Comparison of ENCODE assay signal across 31 cellular contexts in genomic region chr12:33310471-33310870, GRCh38.
"Had no signal": no experiment of that assay in that cellular context is flagged by ENCODE, and none has a peak within 500 bp of the region (broad histone marks: within the 10 kb centered on the region; RNA-seq: fewer than 3 reads in every experiment).

No MANE protein-coding gene starts in this region.

- H3K4me3 ChIP-seq: body of pancreas, breast epithelium had no signal

- H3K36me3 ChIP-seq: brain microvascular endothelial cell, breast epithelium had no signal

- H3K4me1 ChIP-seq: body of pancreas, breast epithelium had no signal

- H3K9me3 ChIP-seq: body of pancreas, breast epithelium had no signal

- H3K27me3 ChIP-seq: body of pancreas, brain microvascular endothelial cell, breast epithelium had no signal

- H3K27ac ChIP-seq: body of pancreas, brain microvascular endothelial cell, breast epithelium, VCaP had no signal

- ATAC-seq: activated CD8-positive, alpha-beta T cell treated with anti-CD3 and anti-CD28 coated beads for 36 hours; activated naive CD8-positive, alpha-beta T cell treated with anti-CD3 and anti-CD28 coated beads, Interleukin-2, amount 50 U/mL, for 24 hours; activated T-cell treated with anti-CD3 and anti-CD28 coated beads, Interleukin-2, amount 50 U/mL, for 4 hours; activated T-cell treated with anti-CD3 and anti-CD28 coated beads, Interleukin-2, amount 50 U/mL, for 72 hours; activated T-helper 17 cell treated with anti-CD3 and anti-CD28 coated beads, Interleukin-2, amount 50 U/mL, for 72 hours; body of pancreas had no signal

- DNase-seq: activated B cell treated with CpG ODN at 0.5 μM for 24 hours; activated CD4-positive, alpha-beta memory T cell treated with anti-CD3 and anti-CD28 coated beads for 36 hours; activated CD4-positive, alpha-beta T cell treated with anti-CD3 and anti-CD28 coated beads for 4 hours; activated CD4-positive, alpha-beta T cell treated with anti-CD3 and anti-CD28 coated beads, Interleukin-2, amount 10 ng/mL, durations not matched to agents 24 days and 14 days; activated CD4-positive, alpha-beta T cell treated with anti-CD3 and anti-CD28 coated beads, Interleukin-2, amount 50 U/mL, for 1 hour; activated CD4-positive, alpha-beta T cell treated with anti-CD3 and anti-CD28 coated beads, Interleukin-2, amount 50 U/mL, for 4 hours; activated CD4-positive, CD25-positive, alpha-beta regulatory T cell treated with anti-CD3 and anti-CD28 coated beads, Interleukin-2, amount 50 U/mL, for 72 hours; activated CD8-positive, alpha-beta memory T cell treated with anti-CD3 and anti-CD28 coated beads, Interleukin-2, amount 50 U/mL, for 4 hours; activated CD8-positive, alpha-beta T cell treated with anti-CD3 and anti-CD28 coated beads for 36 hours; activated effector memory CD4-positive, alpha-beta T cell treated with anti-CD3 and anti-CD28 coated beads, Interleukin-2, amount 50 U/mL, for 16 hours; activated gamma-delta T cell treated with Interleukin-2 at 50 U/mL for 16 hours; activated naive CD4-positive, alpha-beta T cell; activated naive CD4-positive, alpha-beta T cell treated with anti-CD3 and anti-CD28 coated beads, Interleukin-2, amount 10 ng/mL, durations not matched to agents 7 days and 5 days; activated naive CD8-positive, alpha-beta T cell treated with anti-CD3 and anti-CD28 coated beads, Interleukin-2, amount 10 ng/mL, durations not matched to agents 7 days and 5 days; activated naive CD8-positive, alpha-beta T cell treated with anti-CD3 and anti-CD28 coated beads, Interleukin-2, amount 50 U/mL, for 24 hours; activated T-cell treated with anti-CD3 and anti-CD28 coated beads for 4 hours; activated T-cell treated with anti-CD3 and anti-CD28 coated beads, Interleukin-2, amount 50 U/mL, for 1 hour; activated T-cell treated with anti-CD3 and anti-CD28 coated beads, Interleukin-2, amount 50 U/mL, for 4 hours; activated T-cell treated with anti-CD3 and anti-CD28 coated beads, Interleukin-2, amount 50 U/mL, for 72 hours; amygdala; anterior cingulate cortex; body of pancreas; brain microvascular endothelial cell; central memory CD4-positive, alpha-beta T cell; SW 1271; T-helper 1 cell; T-helper 2 cell; T-helper 9 cell had no signal
